In the genomic region with DNA sequence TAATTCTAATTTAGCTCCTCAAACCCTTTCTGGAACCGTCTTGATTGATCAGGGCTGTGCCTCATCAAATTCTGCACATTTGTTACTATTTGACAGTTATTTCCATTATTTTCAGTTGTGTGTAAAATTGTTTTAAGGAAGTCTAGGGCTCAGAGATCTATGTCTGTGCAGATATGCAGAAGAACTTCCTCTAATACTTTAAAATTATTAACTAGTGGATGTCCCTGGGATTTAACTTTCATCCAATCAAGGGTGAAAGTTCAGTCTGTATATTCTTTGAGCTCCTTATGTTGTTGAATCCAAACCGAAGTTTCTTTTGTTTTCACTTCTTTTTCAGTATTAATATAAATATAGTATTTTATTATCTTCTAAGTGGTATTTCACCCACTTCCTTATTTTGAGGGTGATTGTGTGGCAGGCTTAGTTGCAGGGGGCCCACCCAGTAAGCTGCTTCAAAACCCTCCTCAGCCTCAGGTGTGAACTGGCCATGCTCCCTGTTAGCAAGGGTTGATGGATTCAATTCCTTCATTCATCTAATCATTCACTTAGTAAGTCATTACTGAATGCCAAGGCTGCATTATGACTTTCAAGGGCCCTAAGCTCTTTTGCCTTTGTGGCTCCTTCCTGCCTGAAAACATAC, we compare ENCODE assay signal across 1 cellular context.
TF ChIP-seq lines count a peak whose summit lies in the region.

No MANE protein-coding gene starts in this region.

TF ChIP-seq in endothelial cell of umbilical vein, 7 proteins besides CTCF, POLR2A, EP300 and RAD21:
- TF ChIP-seq, protein P1, sequence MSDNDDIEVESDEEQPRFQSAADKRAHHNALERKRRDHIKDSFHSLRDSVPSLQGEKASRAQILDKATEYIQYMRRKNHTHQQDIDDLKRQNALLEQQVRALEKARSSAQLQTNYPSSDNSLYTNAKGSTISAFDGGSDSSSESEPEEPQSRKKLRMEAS (IDR thresholded peaks at IDR 0.05; ENCODE audit: insufficient read depth, insufficient read length): no peak
- TF ChIP-seq MYC (IDR thresholded peaks at IDR 0.05; ENCODE audit: low read depth, low read length) (no peak), POLR2AphosphoS5 (IDR thresholded peaks at IDR 0.05; ENCODE audit: insufficient read depth, low read depth, low read length) (no peak), EZH2 (IDR thresholded peaks at IDR 0.05; ENCODE audit: borderline replicate concordance, low read depth, low read length, severe bottlenecking) (no peak), FOS (IDR thresholded peaks at IDR 0.05; ENCODE audit: borderline replicate concordance, insufficient read depth, low read length) (no peak), JUN (IDR thresholded peaks at IDR 0.05; ENCODE audit: borderline replicate concordance, insufficient read depth, insufficient read length, low read depth) (no peak), GATA2 (IDR thresholded peaks at IDR 0.05; ENCODE audit: insufficient read depth, insufficient read length, low read depth, low read length) (no peak)
